9 cellular contexts compared by ENCODE assay signal in genomic region chr14:44912041-44912869, GRCh38. TPM values are rescaled to one million over a fixed set of nuclear protein-coding genes. Genes with fewer than 3 reads are reported as not detected.
DNase-seq lines count a peak whose midpoint lies in the region; ATAC-seq and TF ChIP-seq lines count a peak whose summit lies in the region.
"Had no signal": no experiment of that assay in that cellular context is flagged by ENCODE, and none has a peak within 500 bp of the region (broad histone marks: within the 10 kb centered on the region; RNA-seq: fewer than 3 reads in every experiment).

No MANE protein-coding gene starts in this region.

- peaks cover 30% of the 10 kb centered on the region for H3K27me3 Mint-ChIP-seq in T-helper 2 cell treated with Interferon-gamma antibody and Interleukin-4, amounts not matched to agents 5 μg/mL and 100 μg/mL, for 36 hours (ENCODE audit: low read depth)

- in situ Hi-C loops in astrocyte of the spinal cord (cut with HindIII; ENCODE audit: low sequenced_read_pairs): no loop called here

- DNase-seq in T-helper 2 cell treated with Interferon-gamma antibody and Interleukin-4, amounts not matched to agents 5 μg/mL and 100 μg/mL, for 36 hours (ENCODE audit: low spot score): no peak
- DNase-seq in T-helper 2 cell: no peak
- DNase-seq in astrocyte of the spinal cord (ENCODE audit: low read depth, low spot score): no peak
- no peak for DNase-seq in kidney epithelial cell (ENCODE audit: low read depth)
- no peak for DNase-seq in cerebellar nuclear complex (lab: John Stamatoyannopoulos, UW)

- peaks cover 6% of the 10 kb centered on the region for H3K9me3 Mint-ChIP-seq in T-helper 2 cell treated with Interferon-gamma antibody and Interleukin-4, amounts not matched to agents 5 μg/mL and 100 μg/mL, for 36 hours

- H3K9ac ChIP-seq in subcutaneous abdominal adipose tissue (ENCODE audit: low read length in 5 of 5): peak overlapping the region in 4 of 5 donors; percentile 8 to 59 (median 56)

- H3K4me3 Mint-ChIP-seq in T-helper 2 cell treated with Interferon-gamma antibody and Interleukin-4, amounts not matched to agents 5 μg/mL and 100 μg/mL, for 36 hours: peak overlapping the region; percentile 38

- ATAC-seq in HG03354 (IDR thresholded peaks at IDR 0.05; ENCODE audit: poor library complexity, severe bottlenecking, unreplicated experiment): no peak
- no peak for ATAC-seq in GM21381 (IDR thresholded peaks at IDR 0.05; ENCODE audit: unreplicated experiment)

- no peaks in the 10 kb centered on the region for H3K9me3 ChIP-seq in subcutaneous abdominal adipose tissue (ENCODE audit: control insufficient read depth in 5 of 5, low read length in 5 of 5)

- no peak overlapping the region for H3K27ac Mint-ChIP-seq in T-helper 2 cell treated with Interferon-gamma antibody and Interleukin-4, amounts not matched to agents 5 μg/mL and 100 μg/mL, for 36 hours

- peaks cover 2% of the 10 kb centered on the region for H3K36me3 Mint-ChIP-seq in T-helper 2 cell treated with Interferon-gamma antibody and Interleukin-4, amounts not matched to agents 5 μg/mL and 100 μg/mL, for 36 hours (ENCODE audit: low read depth)

- H3K36me3 ChIP-seq in kidney epithelial cell (ENCODE audit: control insufficient read depth, insufficient read depth, low read length) (no peaks in the 10 kb centered on the region), subcutaneous abdominal adipose tissue (ENCODE audit: control insufficient read depth in 5 of 5, insufficient read depth in 5 of 5, low read length in 5 of 5) (no peaks in the 10 kb centered on the region)

- TF ChIP-seq CTCF in astrocyte of the spinal cord (IDR thresholded peaks at IDR 0.05; ENCODE audit: low read depth, low read length): no peak
- no peak for TF ChIP-seq CTCF in kidney epithelial cell (IDR thresholded peaks at IDR 0.05; ENCODE audit: insufficient read depth, low read length, poor library complexity, severe bottlenecking)

- H3K4me1 ChIP-seq in subcutaneous abdominal adipose tissue (ENCODE audit: control insufficient read depth in 5 of 5, insufficient read depth in 5 of 5, low read length in 5 of 5): peaks cover 0 to 18% (median 17%) of the 10 kb centered on the region in 5 donors

- H3K27ac ChIP-seq in subcutaneous abdominal adipose tissue (ENCODE audit: low read depth, low read length): no peak overlapping the region
- H3K27ac ChIP-seq: C4-2B had no signal

- H3K27me3 ChIP-seq in kidney epithelial cell (ENCODE audit: control insufficient read depth, insufficient read depth, low read length) (peaks cover 3% of the 10 kb centered on the region), subcutaneous abdominal adipose tissue (ENCODE audit: control insufficient read depth in 5 of 5, insufficient read depth in 4 of 5, low read length in 5 of 5) (no peaks in the 10 kb centered on the region)

- H3K4me3 ChIP-seq in astrocyte of the spinal cord (ENCODE audit: low read depth, low read length) (peak overlapping the region; percentile 20), kidney epithelial cell (ENCODE audit: low read depth, low read length) (peak overlapping the region; percentile 34), subcutaneous abdominal adipose tissue (ENCODE audit: low read depth in 1 of 5, low read length in 5 of 5) (peak overlapping the region; percentile 57 to 72 (median 67))

- no peaks in the 10 kb centered on the region for H3K4me1 Mint-ChIP-seq in T-helper 2 cell treated with Interferon-gamma antibody and Interleukin-4, amounts not matched to agents 5 μg/mL and 100 μg/mL, for 36 hours (ENCODE audit: low read depth)

RNA-seq across cellular contexts. Expression of gene KLHL28, which starts 49.5 kb away (rescaled TPM):
- total RNA-seq in kidney epithelial cell: 12.4 and 12.9 TPM in 2 replicates

RNA-seq across cellular contexts. Expression of gene TOGARAM1, which starts 49.7 kb away (rescaled TPM):
- 12.2 and 23.1 TPM in 2 replicates for total RNA-seq in kidney epithelial cell
